1 cellular context compared by ENCODE assay signal in genomic region chr10:4512557-4513286, GRCh38.
TF ChIP-seq lines count a peak whose summit lies in the region.

No MANE protein-coding gene starts in this region.

TF ChIP-seq in SK-N-SH, 30 proteins besides CTCF, POLR2A, EP300 and RAD21 (continued from another document):
- TF ChIP-seq REST (IDR thresholded peaks at IDR 0.05; ENCODE audit: low read depth, low read length) (no peak), RXRA (IDR thresholded peaks at IDR 0.05; ENCODE audit: borderline replicate concordance, low read depth) (peak; percentile 18; the same call in 1 of the 2 replicates), CHD2 (IDR thresholded peaks at IDR 0.05; ENCODE audit: low read length, partially characterized antibody) (no peak), ELF1 (IDR thresholded peaks at IDR 0.05) (no peak), POLR2AphosphoS5 (IDR thresholded peaks at IDR 0.05; ENCODE audit: low read depth, low read length) (no peak), USF1 (IDR thresholded peaks at IDR 0.05; ENCODE audit: borderline replicate concordance, low read depth) (no peak), USF2 (IDR thresholded peaks at IDR 0.05; ENCODE audit: borderline replicate concordance, low read depth, low read length) (no peak), TEAD4 (IDR thresholded peaks at IDR 0.05; ENCODE audit: borderline replicate concordance, insufficient read depth) (no peak), SMC3 (IDR thresholded peaks at IDR 0.05; ENCODE audit: low read depth, low read length) (peak; percentile 64), RFX5 (IDR thresholded peaks at IDR 0.05; ENCODE audit: low read length) (no peak), NFIC (IDR thresholded peaks at IDR 0.05; ENCODE audit: borderline replicate concordance) (peak; percentile 22; the same call in 1 of the 2 replicates), GATA2 (CRISPR knock-in tag; IDR thresholded peaks at IDR 0.05) (no peak), MXI1 (IDR thresholded peaks at IDR 0.05; ENCODE audit: low read depth, low read length) (no peak), RCOR1 (IDR thresholded peaks at IDR 0.05; ENCODE audit: low read length) (no peak), NRF1 (IDR thresholded peaks at IDR 0.05; ENCODE audit: low read depth, low read length) (no peak), TCF12 (IDR thresholded peaks at IDR 0.05) (peak; percentile 67; the same call in 1 of the 2 replicates)
